In genomic region chr12:52984136-52984535, GRCh38 we compare ENCODE assay signal across 14 cellular contexts. TPM values are rescaled to one million over a fixed set of nuclear protein-coding genes. Genes with fewer than 3 reads are reported as not detected.
A peak's percentile ranks its signal among the peaks of the same experiment; 100 is the strongest.
DNase-seq lines count a peak whose midpoint lies in the region; ATAC-seq and TF ChIP-seq lines count a peak whose summit lies in the region.
"Had no signal": no experiment of that assay in that cellular context is flagged by ENCODE, and none has a peak within 500 bp of the region (broad histone marks: within the 10 kb centered on the region; RNA-seq: fewer than 3 reads in every experiment).

No MANE protein-coding gene starts in this region.

- H3K36me3 ChIP-seq in brain microvascular endothelial cell (replicated peaks), result no peaks in the 10 kb centered on the region
- no peaks in the 10 kb centered on the region for H3K36me3 ChIP-seq in vagina

- H3K27me3 ChIP-seq in brain microvascular endothelial cell (replicated peaks), result no peaks in the 10 kb centered on the region
- no peaks in the 10 kb centered on the region for H3K27me3 ChIP-seq in vagina

- in situ Hi-C loops in brain microvascular endothelial cell (cut with HindIII; ENCODE audit: low pct_ligation_motif_present, low sequenced_read_pairs), result no loop called here

- H3K27ac ChIP-seq in brain microvascular endothelial cell (no peak overlapping the region), vagina (no peak overlapping the region)

- no peaks in the 10 kb centered on the region for H3K4me1 ChIP-seq in vagina

- no peak for ATAC-seq in GM19035 (IDR thresholded peaks at IDR 0.05; ENCODE audit: unreplicated experiment)
- ATAC-seq in GM21515 (IDR thresholded peaks at IDR 0.05; ENCODE audit: unreplicated experiment), result no peak
- ATAC-seq: left lobe of liver had no signal

- intact Hi-C loops in posterior vena cava (cut with DNase I) (loop anchor here in 1 of 2 donors (10.0 kb wide), 1 partner anchor 399 kb away; no protein-coding TSS in a partner anchor), vagina (cut with DNase I) (loop anchor here (5.0 to 10.0 kb wide), 2 partner anchors 97 to 1959 kb away; partner anchors contain the start of gene SLC11A2)

- TF ChIP-seq CTCF in NB4 (IDR thresholded peaks at IDR 0.05; ENCODE audit: low read depth, low read length) (peak; percentile 20), brain microvascular endothelial cell (IDR thresholded peaks at IDR 0.05; ENCODE audit: low read depth, low read length, missing control alignments) (peak; percentile 15), vagina (IDR thresholded peaks at IDR 0.05) (no peak)

- H3K9me3 ChIP-seq in vagina, result no peaks in the 10 kb centered on the region

- DNase-seq in NCI-H82 (lab: John Stamatoyannopoulos, UW) (peak; percentile 21), NCI-H82 treated with DMSO at 0.1 percent for 48 hours (lab: John Stamatoyannopoulos, UW; ENCODE audit: unreplicated experiment) (no peak), NB4 (ENCODE audit: low read depth) (peak; percentile 43), brain microvascular endothelial cell (no peak), posterior vena cava (ENCODE audit: low spot score) (peak; percentile 42), vagina (ENCODE audit: extremely low spot score in 2 of 2) (no peak)
- DNase-seq: activated CD4-positive, alpha-beta T cell treated with anti-CD3 and anti-CD28 coated beads for 1 hour; activated CD8-positive, alpha-beta memory T cell treated with anti-CD3 and anti-CD28 coated beads, Interleukin-2, amount 50 U/mL, for 48 hours; activated naive CD4-positive, alpha-beta T cell; NCI-H1694 treated with DMSO at 0.1 percent for 48 hours; NCI-H510A treated with DMSO at 0.1 percent for 48 hours had no signal

- H3K4me3 ChIP-seq in NB4 (ENCODE audit: low read depth, low read length) (no peak overlapping the region), brain microvascular endothelial cell (ENCODE audit: low read depth, low read length) (no peak overlapping the region), vagina (no peak overlapping the region)

- TF ChIP-seq POLR2A in NB4 (IDR thresholded peaks at IDR 0.05; ENCODE audit: extremely low read depth, insufficient read length), result no peak
- TF ChIP-seq POLR2A in vagina (IDR thresholded peaks at IDR 0.05), result no peak

RNA-seq across cellular contexts. Expression of gene EIF4B, which starts 22.1 kb away (rescaled TPM):
- total RNA-seq in posterior vena cava (100 to 1,000 TPM; 311 to 314 TPM), vagina (339 TPM)

RNA-seq across cellular contexts. Expression of gene KRT18, which starts 35.2 kb away (rescaled TPM):
- total RNA-seq in posterior vena cava (10 to 100 TPM; 14.1 to 20.5 TPM), vagina (93.1 TPM)

Comparison
In these comparisons a context has a peak if more than half of its experiments do, and no peak if none do; other contexts are left out.
1. DNase-seq: peak in NCI-H82 (single experiment), NB4 (single experiment) and posterior vena cava (single experiment); none in NCI-H82 treated with DMSO at 0.1 percent for 48 hours (single experiment), brain microvascular endothelial cell (single experiment) and vagina (0 of 2).
2. CTCF ChIP-seq: peak in NB4 (single experiment) and brain microvascular endothelial cell (single experiment); none in vagina (0 of 3).